Comparison of ENCODE assay signal across 9 cellular contexts in the genomic region with DNA sequence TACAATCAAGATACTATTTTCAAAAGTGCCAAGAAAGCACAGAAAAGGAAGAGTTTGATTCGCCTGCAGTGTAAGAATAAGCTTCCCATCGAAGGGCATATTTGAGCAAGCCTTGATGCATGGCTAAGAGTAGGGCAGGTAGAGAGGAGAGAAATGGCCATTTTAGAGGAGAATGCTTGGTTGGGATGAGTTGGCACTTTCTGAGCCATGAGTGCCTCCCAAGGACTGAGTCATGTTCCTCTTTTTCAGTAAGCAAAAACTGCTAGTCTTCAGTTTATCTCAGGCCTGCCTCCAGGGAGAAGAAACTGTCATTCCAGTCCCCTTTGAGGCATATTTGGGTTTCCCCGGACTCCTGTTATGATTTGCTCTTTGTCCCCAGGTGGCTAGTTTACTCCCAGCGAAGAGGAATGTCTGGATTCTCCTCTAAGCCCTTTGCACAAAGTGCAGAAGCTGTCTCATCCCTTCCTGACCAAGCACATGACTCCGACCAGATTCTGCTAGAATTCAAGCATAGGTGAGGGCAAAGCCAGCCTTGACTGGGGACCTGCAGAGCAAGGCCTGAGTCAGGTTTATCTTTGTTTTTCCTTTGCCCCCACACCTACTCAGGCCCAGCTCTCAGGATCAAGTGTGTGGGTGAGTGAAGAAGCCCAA.
DNase-seq lines count a peak whose midpoint lies in the region; ATAC-seq and TF ChIP-seq lines count a peak whose summit lies in the region.
"Had no signal": no experiment of that assay in that cellular context is flagged by ENCODE, and none has a peak within 500 bp of the region (broad histone marks: within the 10 kb centered on the region; RNA-seq: fewer than 3 reads in every experiment).

No MANE protein-coding gene starts in this region.

- H3K4me3 ChIP-seq in choroid plexus epithelial cell (ENCODE audit: low read depth, low read length) (no peak overlapping the region), upper lobe of right lung (no peak overlapping the region), left ventricle myocardium inferior (no peak overlapping the region)

- intact Hi-C loops in upper lobe of right lung (cut with DNase I) = no loop called here
- intact Hi-C loops in left ventricle myocardium inferior (cut with micrococcal nuclease) = no loop called here

- no peaks in the 10 kb centered on the region for H3K36me3 ChIP-seq in upper lobe of right lung
- no peaks in the 10 kb centered on the region for H3K36me3 ChIP-seq in left ventricle myocardium inferior

- H3K27ac ChIP-seq in upper lobe of right lung = no peak overlapping the region
- no peak overlapping the region for H3K27ac ChIP-seq in left ventricle myocardium inferior (replicated peaks)
- H3K27ac ChIP-seq in substantia nigra (ENCODE audit: low read depth, low read length, poor library complexity, severe bottlenecking) = no peak overlapping the region

- H3K27me3 ChIP-seq in upper lobe of right lung (no peaks in the 10 kb centered on the region), left ventricle myocardium inferior (ENCODE audit: low read depth) (no peaks in the 10 kb centered on the region)

- H3K4me1 ChIP-seq in upper lobe of right lung = no peaks in the 10 kb centered on the region
- peaks cover 21% of the 10 kb centered on the region for H3K4me1 ChIP-seq in left ventricle myocardium inferior

- ATAC-seq in HG03565 (IDR thresholded peaks at IDR 0.05; ENCODE audit: unreplicated experiment) (peak; percentile 62), upper lobe of right lung (peak; percentile 32)

- peak; percentile 17 to 20 for DNase-seq in activated T-cell treated with anti-CD3 and anti-CD28 coated beads, Interleukin-2, amount 50 U/mL, for 48 hours
- DNase-seq in activated T-cell treated with anti-CD3 and anti-CD28 coated beads for 4 hours = no peak
- DNase-seq in choroid plexus epithelial cell (ENCODE audit: low read depth) = peak; percentile 62
- no peak for DNase-seq in upper lobe of right lung
- no peak for DNase-seq in left ventricle myocardium inferior
- no peak for DNase-seq in stimulated activated naive CD4-positive, alpha-beta T cell (lab: John Stamatoyannopoulos, UW)
- DNase-seq in substantia nigra (lab: John Stamatoyannopoulos, UW) = no peak
- DNase-seq: CD4-positive, CD25-positive, alpha-beta regulatory T cell had no signal

- no peak for TF ChIP-seq CTCF in choroid plexus epithelial cell (conservative IDR thresholded peaks at IDR 0.05; ENCODE audit: low read depth, low read length)
- no peak for TF ChIP-seq CTCF in upper lobe of right lung (IDR thresholded peaks at IDR 0.05)
- no peak for TF ChIP-seq CTCF in left ventricle myocardium inferior (IDR thresholded peaks at IDR 0.05; ENCODE audit: borderline replicate concordance)

- H3K9me3 ChIP-seq in upper lobe of right lung = no peaks in the 10 kb centered on the region
- no peaks in the 10 kb centered on the region for H3K9me3 ChIP-seq in left ventricle myocardium inferior (replicated peaks)

Comparison
In these comparisons a context has a peak if more than half of its experiments do, and no peak if none do; other contexts are left out.
1. DNase-seq: peak in activated T-cell treated with anti-CD3 and anti-CD28 coated beads, Interleukin-2, amount 50 U/mL, for 48 hours (2 of 2) and choroid plexus epithelial cell (single experiment); none in activated T-cell treated with anti-CD3 and anti-CD28 coated beads for 4 hours (single experiment), upper lobe of right lung (single experiment), left ventricle myocardium inferior (single experiment), stimulated activated naive CD4-positive, alpha-beta T cell (0 of 6) and substantia nigra (0 of 49).